ENCODE assay signal across 11 cellular contexts in genomic region chr15:66708389-66708788, GRCh38.
"Had no signal": no experiment of that assay in that cellular context is flagged by ENCODE, and none has a peak within 500 bp of the region (broad histone marks: within the 10 kb centered on the region; RNA-seq: fewer than 3 reads in every experiment).

No MANE protein-coding gene starts in this region.

- DNase-seq: activated gamma-delta T cell; activated T-cell treated with anti-CD3 and anti-CD28 coated beads, Interleukin-2, amount 50 U/mL, for 24 hours; amygdala; T-helper 2 cell had no signal

- H3K4me3 ChIP-seq: skin epidermis had no signal

- H3K27ac Mint-ChIP-seq: activated naive CD8-positive, alpha-beta T cell; activated T-cell treated with anti-CD3 and anti-CD28 coated beads, Interleukin-2, amount 50 U/mL, for 24 hours had no signal

- ATAC-seq: activated CD4-positive, CD25-positive, alpha-beta regulatory T cell treated with anti-CD3 and anti-CD28 coated beads, Interleukin-2, amount 50 U/mL, for 24 hours had no signal

- H3K9me3 Mint-ChIP-seq: activated T-cell treated with anti-CD3 and anti-CD28 coated beads, Interleukin-2, amount 50 U/mL, for 24 hours; nephron progenitor cell had no signal

- H3K36me3 Mint-ChIP-seq: activated naive CD8-positive, alpha-beta T cell had no signal

- FAIRE-seq: endometrium, urothelium cell line had no signal

- H3K9me3 ChIP-seq: esophagus muscularis mucosa had no signal

- H3K4me3 Mint-ChIP-seq: activated naive CD8-positive, alpha-beta T cell; activated T-cell treated with anti-CD3 and anti-CD28 coated beads, Interleukin-2, amount 50 U/mL, for 24 hours had no signal

- H3K27me3 ChIP-seq: esophagus muscularis mucosa had no signal
